In genomic region chrX:129905787-129906580, GRCh38 we compare ENCODE assay signal across 8 cellular contexts. TPM values are rescaled to one million over a fixed set of nuclear protein-coding genes. Genes with fewer than 3 reads are reported as not detected.
DNase-seq lines count a peak whose midpoint lies in the region; ATAC-seq and TF ChIP-seq lines count a peak whose summit lies in the region.

UTP14A (plus strand) TSS chrX:129906164; CDS start chrX:129906211, 47 bp downstream.

- peak within 1 kb of the TSS; percentile 70 for H3K27ac ChIP-seq in SK-N-SH (ENCODE audit: low read depth in 2 of 2, low read length in 1 of 2)

- no peaks in the 10 kb centered on the region for H3K9me3 ChIP-seq in SK-N-SH

- CTCF ChIA-PET in SK-N-SH (lab: Yijun Ruan, JAX), result interaction anchor here (1.0 to 2.3 kb wide), 6 partner anchors 11 to 305 kb away, joined by 3 to 14 read pairs (median 3); no protein-coding TSS in a partner anchor

- H3K27me3 ChIP-seq in SK-N-SH (ENCODE audit: insufficient read depth), result no peaks in the 10 kb centered on the region

- ATAC-seq in HG02571 (IDR thresholded peaks at IDR 0.05; ENCODE audit: unreplicated experiment), result peak; percentile 94

- H3K9me2 ChIP-seq in SK-N-SH, result no peaks in the 10 kb centered on the region

- H3K4me2 ChIP-seq in SK-N-SH, result peak within 1 kb of the TSS; percentile 91

- no peak for TF ChIP-seq RAD21 in SK-N-SH (IDR thresholded peaks at IDR 0.05; ENCODE audit: low read length)

- TF ChIP-seq CTCF in SK-N-SH (IDR thresholded peaks at IDR 0.05), result no peak

- H3K36me3 ChIP-seq in SK-N-SH (replicated peaks in 1 of 2; ENCODE audit: control insufficient read depth in 1 of 2, insufficient read depth in 2 of 2, low read length in 1 of 2), result peaks cover 30 to 31% of the 10 kb centered on the region in 2 experiments

- H4K20me1 ChIP-seq in SK-N-SH (ENCODE audit: insufficient read depth), result no peaks in the 10 kb centered on the region

- H3K79me2 ChIP-seq in SK-N-SH (ENCODE audit: insufficient read depth), result peaks cover 22% of the 10 kb centered on the region

- peak within 1 kb of the TSS; percentile 77 to 94 for H3K4me3 ChIP-seq in SK-N-SH (ENCODE audit: low read depth in 2 of 2, low read length in 1 of 2)

- TF ChIP-seq EP300 in SK-N-SH (IDR thresholded peaks at IDR 0.05; ENCODE audit: borderline replicate concordance in 1 of 2, low read depth in 1 of 2, low read length in 1 of 2), result peak in 1 of 2 experiments; percentile 12; a peak in 1 of 4 replicates

- DNase-seq in GM04504 (ENCODE audit: low read depth), result peak; percentile 64
- peak; percentile 75 for DNase-seq in NCI-H1048 (lab: John Stamatoyannopoulos, UW)
- peak; percentile 84 for DNase-seq in SK-N-SH
- DNase-seq in activated naive CD4-positive, alpha-beta T cell treated with anti-CD3 and anti-CD28 coated beads, Interleukin-2, amount 50 U/mL, for 16 hours, result peak; percentile 83
- peak; percentile 58 for DNase-seq in germinal center (ENCODE audit: low spot score)
- peak; percentile 56 for DNase-seq in non-pigmented ciliary epithelial cell (ENCODE audit: low read depth)
- DNase-seq in superior temporal gyrus (ENCODE audit: extremely low spot score), result peak; percentile 92

- peak within 1 kb of the TSS; percentile 88 for H3K9ac ChIP-seq in SK-N-SH

- H3F3A ChIP-seq in SK-N-SH (replicated peaks; ENCODE audit: insufficient read depth), result peaks cover 6% of the 10 kb centered on the region

- 2% methylated on average over 23 of the region's 53 CpGs for WGBS in SK-N-SH (ENCODE audit: low lambda C conversion rate)

- POLR2A ChIA-PET in SK-N-SH (lab: Yijun Ruan, JAX), result interaction anchor here (0.6 to 2.2 kb wide), 6 partner anchors 10 to 375 kb away, joined by 3 to 11 read pairs (median 4); partner anchors contain the start of gene XPNPEP2

- peak within 1 kb of the TSS; percentile 94 for H2AFZ ChIP-seq in SK-N-SH (ENCODE audit: low read depth)

- no peaks in the 10 kb centered on the region; a peak in 1 of 4 replicates for H3K4me1 ChIP-seq in SK-N-SH (ENCODE audit: control insufficient read depth in 1 of 2, insufficient read depth in 2 of 2, low read depth in 1 of 2, low read length in 1 of 2)

TF ChIP-seq in SK-N-SH, 30 proteins besides CTCF, POLR2A, EP300 and RAD21:
- TF ChIP-seq SMC3 (IDR thresholded peaks at IDR 0.05; ENCODE audit: low read depth, low read length), result no peak
- no peak for TF ChIP-seq MEF2A (IDR thresholded peaks at IDR 0.05; ENCODE audit: borderline replicate concordance, low read depth)
- no peak; the same call in 1 of the 2 replicates for TF ChIP-seq PBX3 (IDR thresholded peaks at IDR 0.05)
- TF ChIP-seq TCF12 (IDR thresholded peaks at IDR 0.05), result peak; percentile 26; the same call in 1 of the 2 replicates
- TF ChIP-seq EZH2phosphoT487 (IDR thresholded peaks at IDR 0.05; ENCODE audit: borderline replicate concordance, low read depth), result no peak
- peak; percentile 97 for TF ChIP-seq MXI1 (IDR thresholded peaks at IDR 0.05; ENCODE audit: low read depth, low read length)
- TF ChIP-seq SIN3A (IDR thresholded peaks at IDR 0.05; ENCODE audit: borderline replicate concordance, low read depth, low read length), result peak; percentile 76; the same call in 1 of the 2 replicates
- peak; percentile 79 for TF ChIP-seq ELF1 (IDR thresholded peaks at IDR 0.05)
- TF ChIP-seq, protein P1, sequence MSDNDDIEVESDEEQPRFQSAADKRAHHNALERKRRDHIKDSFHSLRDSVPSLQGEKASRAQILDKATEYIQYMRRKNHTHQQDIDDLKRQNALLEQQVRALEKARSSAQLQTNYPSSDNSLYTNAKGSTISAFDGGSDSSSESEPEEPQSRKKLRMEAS (IDR thresholded peaks at IDR 0.05; ENCODE audit: low read depth), result peak; percentile 96
- TF ChIP-seq JUND (IDR thresholded peaks at IDR 0.05), result no peak
- no peak for TF ChIP-seq TEAD4 (IDR thresholded peaks at IDR 0.05; ENCODE audit: borderline replicate concordance, insufficient read depth)
- peak; percentile 81 for TF ChIP-seq POLR2AphosphoS5 (IDR thresholded peaks at IDR 0.05; ENCODE audit: low read depth, low read length)
- TF ChIP-seq GABPA (IDR thresholded peaks at IDR 0.05; ENCODE audit: low read depth), result peak; percentile 93
- no peak for TF ChIP-seq YY1 (IDR thresholded peaks at IDR 0.05; ENCODE audit: low read depth)
- no peak for TF ChIP-seq FOXJ3 (CRISPR knock-in tag; IDR thresholded peaks at IDR 0.05)
- TF ChIP-seq, protein P2, sequence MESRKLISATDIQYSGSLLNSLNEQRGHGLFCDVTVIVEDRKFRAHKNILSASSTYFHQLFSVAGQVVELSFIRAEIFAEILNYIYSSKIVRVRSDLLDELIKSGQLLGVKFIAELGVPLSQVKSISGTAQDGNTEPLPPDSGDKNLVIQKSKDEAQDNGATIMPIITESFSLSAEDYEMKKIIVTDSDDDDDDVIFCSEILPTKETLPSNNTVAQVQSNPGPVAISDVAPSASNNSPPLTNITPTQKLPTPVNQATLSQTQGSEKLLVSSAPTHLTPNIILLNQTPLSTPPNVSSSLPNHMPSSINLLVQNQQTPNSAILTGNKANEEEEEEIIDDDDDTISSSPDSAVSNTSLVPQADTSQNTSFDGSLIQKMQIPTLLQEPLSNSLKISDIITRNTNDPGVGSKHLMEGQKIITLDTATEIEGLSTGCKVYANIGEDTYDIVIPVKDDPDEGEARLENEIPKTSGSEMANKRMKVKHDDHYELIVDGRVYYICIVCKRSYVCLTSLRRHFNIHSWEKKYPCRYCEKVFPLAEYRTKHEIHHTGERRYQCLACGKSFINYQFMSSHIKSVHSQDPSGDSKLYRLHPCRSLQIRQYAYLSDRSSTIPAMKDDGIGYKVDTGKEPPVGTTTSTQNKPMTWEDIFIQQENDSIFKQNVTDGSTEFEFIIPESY (IDR thresholded peaks at IDR 0.05; ENCODE audit: borderline replicate concordance, low read depth), result peak; percentile 13; the same call in 1 of the 2 replicates
- TF ChIP-seq USF1 (IDR thresholded peaks at IDR 0.05; ENCODE audit: borderline replicate concordance, low read depth), result peak; percentile 66
- TF ChIP-seq RXRA (IDR thresholded peaks at IDR 0.05; ENCODE audit: borderline replicate concordance, low read depth), result no peak
- no peak for TF ChIP-seq NFIC (IDR thresholded peaks at IDR 0.05; ENCODE audit: borderline replicate concordance)
- TF ChIP-seq TAF1 (IDR thresholded peaks at IDR 0.05; ENCODE audit: borderline replicate concordance, low read depth, low read length), result peak; percentile 92; the same call in 1 of the 2 replicates
- TF ChIP-seq CHD2 (IDR thresholded peaks at IDR 0.05; ENCODE audit: low read length, partially characterized antibody), result no peak

RNA-seq across cellular contexts. Expression of gene UTP14A, which starts in this region (rescaled TPM):
- 25.4 and 31.7 TPM in 2 replicates for polyA plus RNA-seq in SK-N-SH (2012; rRNA removed)
- 32.5 and 39.1 TPM in 2 replicates for polyA plus RNA-seq in SK-N-SH (2012; cell fraction: cytosol; rRNA removed)
- polyA plus RNA-seq in SK-N-SH (2012; cell fraction: nucleus; rRNA removed), result 20.9 and 35.7 TPM in 2 replicates

Comparison
In these comparisons a context has a peak if more than half of its experiments do, and no peak if none do; other contexts are left out.
1. Peak in every context shown above with its lines: DNase-seq, ATAC-seq, H3K4me3 ChIP-seq and H3K27ac ChIP-seq.